ENCODE assay signal across 3 cellular contexts in genomic region chr2:130207051-130207450, GRCh38. TPM values are rescaled to one million over a fixed set of nuclear protein-coding genes. Genes with fewer than 3 reads are reported as not detected.
"Had no signal": no experiment of that assay in that cellular context is flagged by ENCODE, and none has a peak within 500 bp of the region (broad histone marks: within the 10 kb centered on the region; RNA-seq: fewer than 3 reads in every experiment).

No MANE protein-coding gene starts in this region.

RNA-seq across cellular contexts. Expression of gene TUBA3E, which starts 8.8 kb away (rescaled TPM):
- total RNA-seq: M059J, MCF 10A, NCI-H460 had no signal
